In the genomic region with DNA sequence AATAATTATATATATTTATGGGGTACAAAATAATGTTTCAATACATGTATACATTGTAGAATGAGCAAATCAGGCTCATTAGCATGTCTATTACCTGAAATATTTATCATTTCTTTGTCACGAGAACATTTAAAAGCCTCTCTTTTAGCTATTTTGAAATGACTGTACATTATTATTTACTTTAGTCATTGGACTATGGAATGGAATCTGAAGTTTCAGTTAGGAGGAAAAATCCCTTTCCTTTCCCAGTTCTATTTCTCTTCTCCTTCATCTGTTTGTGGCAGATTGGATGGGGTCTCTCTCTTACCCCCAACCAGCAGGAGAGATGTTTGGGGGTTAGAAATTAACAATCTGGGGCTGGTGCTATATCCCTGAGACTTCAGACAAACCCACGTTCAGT, we compare ENCODE assay signal across 1 cellular context.
TF ChIP-seq lines count a peak whose summit lies in the region.

No MANE protein-coding gene starts in this region.

TF ChIP-seq in liver, 16 proteins besides CTCF, POLR2A, EP300 and RAD21 (continued from another document):
- TF ChIP-seq, protein P1, sequence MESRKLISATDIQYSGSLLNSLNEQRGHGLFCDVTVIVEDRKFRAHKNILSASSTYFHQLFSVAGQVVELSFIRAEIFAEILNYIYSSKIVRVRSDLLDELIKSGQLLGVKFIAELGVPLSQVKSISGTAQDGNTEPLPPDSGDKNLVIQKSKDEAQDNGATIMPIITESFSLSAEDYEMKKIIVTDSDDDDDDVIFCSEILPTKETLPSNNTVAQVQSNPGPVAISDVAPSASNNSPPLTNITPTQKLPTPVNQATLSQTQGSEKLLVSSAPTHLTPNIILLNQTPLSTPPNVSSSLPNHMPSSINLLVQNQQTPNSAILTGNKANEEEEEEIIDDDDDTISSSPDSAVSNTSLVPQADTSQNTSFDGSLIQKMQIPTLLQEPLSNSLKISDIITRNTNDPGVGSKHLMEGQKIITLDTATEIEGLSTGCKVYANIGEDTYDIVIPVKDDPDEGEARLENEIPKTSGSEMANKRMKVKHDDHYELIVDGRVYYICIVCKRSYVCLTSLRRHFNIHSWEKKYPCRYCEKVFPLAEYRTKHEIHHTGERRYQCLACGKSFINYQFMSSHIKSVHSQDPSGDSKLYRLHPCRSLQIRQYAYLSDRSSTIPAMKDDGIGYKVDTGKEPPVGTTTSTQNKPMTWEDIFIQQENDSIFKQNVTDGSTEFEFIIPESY (IDR thresholded peaks at IDR 0.05): no peak
- peak; percentile 41 to 72 for TF ChIP-seq HNF4A (conservative IDR thresholded peaks at IDR 0.05)
- TF ChIP-seq NR2F2 (IDR thresholded peaks at IDR 0.05): no peak
- TF ChIP-seq TAF1 (conservative IDR thresholded peaks at IDR 0.05): no peak
